In the genomic region with DNA sequence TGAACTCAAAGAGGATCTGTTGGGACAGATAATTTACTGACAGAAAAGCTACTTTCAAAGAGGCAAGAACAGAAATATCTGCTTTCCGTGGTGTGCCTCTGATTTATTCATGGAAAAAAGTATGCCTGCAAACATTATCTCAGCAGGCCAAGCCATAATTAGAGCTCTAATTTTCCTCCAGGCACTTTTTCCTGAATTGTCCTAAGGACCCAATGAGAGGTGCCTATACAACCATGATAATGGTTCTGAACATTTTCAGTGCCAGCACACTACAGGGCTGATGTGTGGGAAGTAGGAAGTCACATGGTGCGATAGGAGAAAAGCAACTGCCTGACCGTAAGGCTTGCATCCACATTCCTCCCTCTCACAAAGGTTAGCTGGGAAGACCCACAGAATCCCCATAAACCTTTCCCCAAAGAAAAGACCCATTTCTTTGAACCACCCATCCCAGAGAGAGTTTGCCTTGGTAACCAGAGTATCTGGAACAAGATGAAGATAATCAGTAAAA, we compare ENCODE assay signal across 22 cellular contexts. TPM values are rescaled to one million over a fixed set of nuclear protein-coding genes. Genes with fewer than 3 reads are reported as not detected.
"Had no signal": no experiment of that assay in that cellular context is flagged by ENCODE, and none has a peak within 500 bp of the region (broad histone marks: within the 10 kb centered on the region; RNA-seq: fewer than 3 reads in every experiment).

No MANE protein-coding gene starts in this region.

- H3K4me3 ChIP-seq: heart right ventricle, testis had no signal

- DNase-seq: activated CD4-positive, alpha-beta T cell treated with anti-CD3 and anti-CD28 coated beads, Interleukin-2, amount 50 U/mL, for 1 hour; activated CD4-positive, CD25-positive, alpha-beta regulatory T cell; activated effector memory CD4-positive, alpha-beta T cell treated with Interleukin-2 at 50 U/mL for 16 hours; central memory CD4-positive, alpha-beta T cell; cortex of kidney; effector CD8-positive, alpha-beta T cell; heart right ventricle; left ventricle myocardium superior; retina; stimulated activated CD4-positive, alpha-beta T cell treated with anti-CD3 and anti-CD28 coated beads, Interleukin-15, amount 100 ng/mL, for 24 hours; stimulated activated CD4-positive, alpha-beta T cell treated with anti-CD3 and anti-CD28 coated beads, Interleukin-4, amount 100 ng/mL, for 24 hours; stimulated activated naive CD8-positive, alpha-beta T cell treated with anti-CD3 and anti-CD28 coated beads, Interleukin-15, amount 100 ng/mL, for 72 hours; testis had no signal

- H3K9me3 Mint-ChIP-seq: activated naive CD4-positive, alpha-beta T cell treated with anti-CD3 and anti-CD28 coated beads, Interleukin-2, amount 50 U/mL, for 24 hours had no signal

- H3K4me3 Mint-ChIP-seq: activated naive CD4-positive, alpha-beta T cell treated with anti-CD3 and anti-CD28 coated beads, Interleukin-2, amount 50 U/mL, for 24 hours; neural crest cell; stimulated activated naive CD8-positive, alpha-beta T cell treated with anti-CD3 and anti-CD28 coated beads, Interleukin-15, amount 100 ng/mL, for 72 hours had no signal

- H3K4me1 Mint-ChIP-seq: activated naive CD4-positive, alpha-beta T cell treated with anti-CD3 and anti-CD28 coated beads, Interleukin-2, amount 50 U/mL, for 24 hours; neural crest cell had no signal

- H3K36me3 ChIP-seq: heart right ventricle had no signal

- H2AFZ ChIP-seq: parathyroid adenoma had no signal

- H3K27ac ChIP-seq: heart right ventricle, parathyroid adenoma, testis had no signal

- H3K9ac ChIP-seq: parathyroid adenoma had no signal

- H3K79me2 ChIP-seq: parathyroid adenoma had no signal

- ATAC-seq: heart right ventricle; left ventricle myocardium superior; stimulated activated naive CD8-positive, alpha-beta T cell treated with anti-CD3 and anti-CD28 coated beads, Interleukin-15, amount 100 ng/mL, for 72 hours had no signal

- FAIRE-seq: frontal cortex, TTC549 had no signal

- H3K4me1 ChIP-seq: heart right ventricle, parathyroid adenoma, testis had no signal

- H3K27ac Mint-ChIP-seq: activated naive CD4-positive, alpha-beta T cell treated with anti-CD3 and anti-CD28 coated beads, Interleukin-2, amount 50 U/mL, for 24 hours; stimulated activated naive CD8-positive, alpha-beta T cell treated with anti-CD3 and anti-CD28 coated beads, Interleukin-15, amount 100 ng/mL, for 72 hours had no signal

- H3K9me3 ChIP-seq: testis had no signal

- H3K27me3 ChIP-seq: heart right ventricle, testis had no signal

RNA-seq across cellular contexts. Expression of gene EGR4, which starts 45.9 kb away (rescaled TPM):
- total RNA-seq: fibroblast of lung, frontal cortex, kidney epithelial cell, left ventricle myocardium superior, mesenteric fat pad, neural crest cell, urinary bladder had no signal
- polyA plus RNA-seq: fibroblast of lung, heart right ventricle had no signal
